ENCODE assay signal across 1 cellular context in the genomic region with DNA sequence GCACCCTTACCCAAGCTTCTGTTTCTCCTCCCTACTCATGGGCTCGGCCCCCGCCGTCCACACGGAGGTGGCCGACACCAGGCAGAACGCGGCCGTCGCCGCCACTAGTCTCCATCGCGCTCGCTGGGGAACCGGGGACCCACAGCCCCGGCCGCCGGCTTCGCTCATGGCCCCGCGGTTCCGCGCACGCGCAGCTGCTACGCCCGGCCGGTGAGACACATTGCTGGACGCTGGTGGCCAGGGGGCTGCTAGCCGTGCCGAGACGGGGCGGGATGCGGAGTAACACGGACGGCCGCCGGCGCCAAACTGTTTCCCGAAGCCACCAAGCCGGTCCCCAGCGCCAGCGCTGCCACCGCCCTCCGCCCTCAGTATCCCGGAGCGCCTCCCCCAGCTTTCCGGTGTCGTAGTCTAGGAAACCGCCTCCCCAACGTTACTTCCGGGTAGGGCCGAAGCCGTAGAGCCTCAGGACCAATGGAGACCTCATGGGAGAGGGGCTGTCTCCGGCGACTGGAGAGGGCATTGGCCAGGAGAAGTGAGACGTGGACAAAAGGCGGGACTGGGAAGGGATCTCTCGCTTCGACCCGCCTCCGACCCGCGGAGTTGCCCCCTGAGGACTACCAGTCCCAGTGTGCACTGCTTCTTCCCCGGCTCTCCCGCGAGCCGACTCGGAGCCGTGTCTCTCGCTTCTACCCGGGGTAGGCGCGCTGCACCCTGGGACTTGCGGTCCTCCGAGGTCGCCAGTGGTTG.
TF ChIP-seq lines count a peak whose summit lies in the region.

A gene with protein sequence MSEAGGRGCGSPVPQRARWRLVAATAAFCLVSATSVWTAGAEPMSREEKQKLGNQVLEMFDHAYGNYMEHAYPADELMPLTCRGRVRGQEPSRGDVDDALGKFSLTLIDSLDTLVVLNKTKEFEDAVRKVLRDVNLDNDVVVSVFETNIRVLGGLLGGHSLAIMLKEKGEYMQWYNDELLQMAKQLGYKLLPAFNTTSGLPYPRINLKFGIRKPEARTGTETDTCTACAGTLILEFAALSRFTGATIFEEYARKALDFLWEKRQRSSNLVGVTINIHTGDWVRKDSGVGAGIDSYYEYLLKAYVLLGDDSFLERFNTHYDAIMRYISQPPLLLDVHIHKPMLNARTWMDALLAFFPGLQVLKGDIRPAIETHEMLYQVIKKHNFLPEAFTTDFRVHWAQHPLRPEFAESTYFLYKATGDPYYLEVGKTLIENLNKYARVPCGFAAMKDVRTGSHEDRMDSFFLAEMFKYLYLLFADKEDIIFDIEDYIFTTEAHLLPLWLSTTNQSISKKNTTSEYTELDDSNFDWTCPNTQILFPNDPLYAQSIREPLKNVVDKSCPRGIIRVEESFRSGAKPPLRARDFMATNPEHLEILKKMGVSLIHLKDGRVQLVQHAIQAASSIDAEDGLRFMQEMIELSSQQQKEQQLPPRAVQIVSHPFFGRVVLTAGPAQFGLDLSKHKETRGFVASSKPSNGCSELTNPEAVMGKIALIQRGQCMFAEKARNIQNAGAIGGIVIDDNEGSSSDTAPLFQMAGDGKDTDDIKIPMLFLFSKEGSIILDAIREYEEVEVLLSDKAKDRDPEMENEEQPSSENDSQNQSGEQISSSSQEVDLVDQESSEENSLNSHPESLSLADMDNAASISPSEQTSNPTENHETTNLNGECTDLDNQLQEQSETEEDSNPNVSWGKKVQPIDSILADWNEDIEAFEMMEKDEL (minus strand): TSS at position 380 of the 747 bp plus-strand sequence. CDS start 212 bp downstream, at position 168.

TF ChIP-seq in K562, 482 proteins besides CTCF, POLR2A, EP300 and RAD21 (continued from another document and continues in another):
- TF ChIP-seq, protein P1, sequence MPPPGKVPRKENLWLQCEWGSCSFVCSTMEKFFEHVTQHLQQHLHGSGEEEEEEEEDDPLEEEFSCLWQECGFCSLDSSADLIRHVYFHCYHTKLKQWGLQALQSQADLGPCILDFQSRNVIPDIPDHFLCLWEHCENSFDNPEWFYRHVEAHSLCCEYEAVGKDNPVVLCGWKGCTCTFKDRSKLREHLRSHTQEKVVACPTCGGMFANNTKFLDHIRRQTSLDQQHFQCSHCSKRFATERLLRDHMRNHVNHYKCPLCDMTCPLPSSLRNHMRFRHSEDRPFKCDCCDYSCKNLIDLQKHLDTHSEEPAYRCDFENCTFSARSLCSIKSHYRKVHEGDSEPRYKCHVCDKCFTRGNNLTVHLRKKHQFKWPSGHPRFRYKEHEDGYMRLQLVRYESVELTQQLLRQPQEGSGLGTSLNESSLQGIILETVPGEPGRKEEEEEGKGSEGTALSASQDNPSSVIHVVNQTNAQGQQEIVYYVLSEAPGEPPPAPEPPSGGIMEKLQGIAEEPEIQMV (tag; conservative IDR thresholded peaks at IDR 0.05; ENCODE audit: low read depth) = no peak
- TF ChIP-seq LARP7 (IDR thresholded peaks at IDR 0.05) (no peak), ATF7 (IDR thresholded peaks at IDR 0.05) (peak; percentile 84; the same call in 1 of the 2 replicates), SAFB (IDR thresholded peaks at IDR 0.05; ENCODE audit: borderline replicate concordance, low read depth, low read length) (no peak), FOS (IDR thresholded peaks at IDR 0.05; ENCODE audit: extremely low read depth, insufficient read length) (peak; percentile 94), FOXJ2 (tag; IDR thresholded peaks at IDR 0.05) (no peak), SAFB2 (IDR thresholded peaks at IDR 0.05; ENCODE audit: borderline replicate concordance, low read depth, low read length, severe bottlenecking) (no peak), MTA3 (IDR thresholded peaks at IDR 0.05; ENCODE audit: borderline replicate concordance) (peak; percentile 78; the same call in 1 of the 2 replicates), NFE2L1 (tag; IDR thresholded peaks at IDR 0.05; ENCODE audit: borderline replicate concordance, low read depth) (no peak), NR4A1 (CRISPR knock-in tag; IDR thresholded peaks at IDR 0.05) (no peak), NR4A1 (tag; IDR thresholded peaks at IDR 0.05) (0 out of 2 replicates have a peak, but pooled peaks have one; percentile 13), KDM5B (IDR thresholded peaks at IDR 0.05; ENCODE audit: insufficient replicate concordance, low read depth, low read length) (peak; percentile 68), SRSF1 (IDR thresholded peaks at IDR 0.05; ENCODE audit: low read depth, low read length) (no peak), RBFOX2 (IDR thresholded peaks at IDR 0.05; ENCODE audit: low read depth, low read length) (peak; percentile 98), ZEB2 (IDR thresholded peaks at IDR 0.05) (no peak), MED1 (CRISPR knock-in tag; IDR thresholded peaks at IDR 0.05; ENCODE audit: borderline replicate concordance) (no peak), ZNF165 (CRISPR knock-in tag; IDR thresholded peaks at IDR 0.05; ENCODE audit: borderline replicate concordance) (no peak), HDAC6 (IDR thresholded peaks at IDR 0.05; ENCODE audit: low read depth, low read length) (no peak), ZC3H4 (CRISPR knock-in tag; IDR thresholded peaks at IDR 0.05; ENCODE audit: borderline replicate concordance) (no peak), GTF2F1 (IDR thresholded peaks at IDR 0.05; ENCODE audit: low read depth, low read length) (no peak; the same call in 1 of the 2 replicates), BRF1 (IDR thresholded peaks at IDR 0.05; ENCODE audit: borderline replicate concordance, extremely low read depth, insufficient read length) (no peak), ZNF134 (CRISPR knock-in tag; conservative IDR thresholded peaks at IDR 0.05) (no peak), PYGO2 (tag; IDR thresholded peaks at IDR 0.05) (no peak), PTRF (tag; IDR thresholded peaks at IDR 0.05) (no peak), BCOR (IDR thresholded peaks at IDR 0.05) (no peak), ZNF232 (CRISPR knock-in tag; IDR thresholded peaks at IDR 0.05) (no peak), SMAD3 (CRISPR knock-in tag; conservative IDR thresholded peaks at IDR 0.05) (0 out of 2 replicates have a peak, but pooled peaks have one; percentile 56), CHD4 (IDR thresholded peaks at IDR 0.05; ENCODE audit: insufficient read depth, insufficient replicate concordance, low read depth, low read length, poor library complexity, severe bottlenecking) (no peak), RAD51 (IDR thresholded peaks at IDR 0.05; ENCODE audit: borderline replicate concordance, low read depth) (no peak), SMARCC2 (IDR thresholded peaks at IDR 0.05; ENCODE audit: low read depth) (no peak), ETV1 (tag; conservative IDR thresholded peaks at IDR 0.05; ENCODE audit: low read depth) (peak; percentile 52), ZC3H8 (IDR thresholded peaks at IDR 0.05) (no peak), TAF9B (IDR thresholded peaks at IDR 0.05; ENCODE audit: partially characterized antibody) (peak; percentile 44), U2AF1 (optimal IDR thresholded peaks at IDR 0.05; ENCODE audit: low read depth, low read length) (peak; percentile 58), MAFF (IDR thresholded peaks at IDR 0.05; ENCODE audit: low read length) (no peak), PRPF4 (IDR thresholded peaks at IDR 0.05; ENCODE audit: insufficient read depth, low read depth, low read length, poor library complexity, severe bottlenecking) (peak; percentile 42), OTX1 (CRISPR knock-in tag; IDR thresholded peaks at IDR 0.05) (no peak), MBD2 (IDR thresholded peaks at IDR 0.05; ENCODE audit: borderline replicate concordance, low read depth) (peak; percentile 97), SPI1 (IDR thresholded peaks at IDR 0.05; ENCODE audit: borderline replicate concordance, low read depth, low read length) (no peak), SMAD1 (IDR thresholded peaks at IDR 0.05; ENCODE audit: low read depth, low read length, partially characterized antibody) (no peak), ZNF444 (CRISPR knock-in tag; IDR thresholded peaks at IDR 0.05) (no peak), PHB2 (IDR thresholded peaks at IDR 0.05; ENCODE audit: low read depth) (no peak), XRCC3 (IDR thresholded peaks at IDR 0.05) (no peak), ZFP30 (CRISPR knock-in tag; IDR thresholded peaks at IDR 0.05; ENCODE audit: borderline replicate concordance) (no peak)
- TF ChIP-seq, protein P2, sequence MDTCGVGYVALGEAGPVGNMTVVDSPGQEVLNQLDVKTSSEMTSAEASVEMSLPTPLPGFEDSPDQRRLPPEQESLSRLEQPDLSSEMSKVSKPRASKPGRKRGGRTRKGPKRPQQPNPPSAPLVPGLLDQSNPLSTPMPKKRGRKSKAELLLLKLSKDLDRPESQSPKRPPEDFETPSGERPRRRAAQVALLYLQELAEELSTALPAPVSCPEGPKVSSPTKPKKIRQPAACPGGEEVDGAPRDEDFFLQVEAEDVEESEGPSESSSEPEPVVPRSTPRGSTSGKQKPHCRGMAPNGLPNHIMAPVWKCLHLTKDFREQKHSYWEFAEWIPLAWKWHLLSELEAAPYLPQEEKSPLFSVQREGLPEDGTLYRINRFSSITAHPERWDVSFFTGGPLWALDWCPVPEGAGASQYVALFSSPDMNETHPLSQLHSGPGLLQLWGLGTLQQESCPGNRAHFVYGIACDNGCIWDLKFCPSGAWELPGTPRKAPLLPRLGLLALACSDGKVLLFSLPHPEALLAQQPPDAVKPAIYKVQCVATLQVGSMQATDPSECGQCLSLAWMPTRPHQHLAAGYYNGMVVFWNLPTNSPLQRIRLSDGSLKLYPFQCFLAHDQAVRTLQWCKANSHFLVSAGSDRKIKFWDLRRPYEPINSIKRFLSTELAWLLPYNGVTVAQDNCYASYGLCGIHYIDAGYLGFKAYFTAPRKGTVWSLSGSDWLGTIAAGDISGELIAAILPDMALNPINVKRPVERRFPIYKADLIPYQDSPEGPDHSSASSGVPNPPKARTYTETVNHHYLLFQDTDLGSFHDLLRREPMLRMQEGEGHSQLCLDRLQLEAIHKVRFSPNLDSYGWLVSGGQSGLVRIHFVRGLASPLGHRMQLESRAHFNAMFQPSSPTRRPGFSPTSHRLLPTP (IDR thresholded peaks at IDR 0.05; ENCODE audit: borderline replicate concordance, extremely low read depth, insufficient read length) = no peak
- TF ChIP-seq, protein P3, sequence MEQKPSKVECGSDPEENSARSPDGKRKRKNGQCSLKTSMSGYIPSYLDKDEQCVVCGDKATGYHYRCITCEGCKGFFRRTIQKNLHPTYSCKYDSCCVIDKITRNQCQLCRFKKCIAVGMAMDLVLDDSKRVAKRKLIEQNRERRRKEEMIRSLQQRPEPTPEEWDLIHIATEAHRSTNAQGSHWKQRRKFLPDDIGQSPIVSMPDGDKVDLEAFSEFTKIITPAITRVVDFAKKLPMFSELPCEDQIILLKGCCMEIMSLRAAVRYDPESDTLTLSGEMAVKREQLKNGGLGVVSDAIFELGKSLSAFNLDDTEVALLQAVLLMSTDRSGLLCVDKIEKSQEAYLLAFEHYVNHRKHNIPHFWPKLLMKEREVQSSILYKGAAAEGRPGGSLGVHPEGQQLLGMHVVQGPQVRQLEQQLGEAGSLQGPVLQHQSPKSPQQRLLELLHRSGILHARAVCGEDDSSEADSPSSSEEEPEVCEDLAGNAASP (IDR thresholded peaks at IDR 0.05) = no peak
- TF ChIP-seq, protein P4, sequence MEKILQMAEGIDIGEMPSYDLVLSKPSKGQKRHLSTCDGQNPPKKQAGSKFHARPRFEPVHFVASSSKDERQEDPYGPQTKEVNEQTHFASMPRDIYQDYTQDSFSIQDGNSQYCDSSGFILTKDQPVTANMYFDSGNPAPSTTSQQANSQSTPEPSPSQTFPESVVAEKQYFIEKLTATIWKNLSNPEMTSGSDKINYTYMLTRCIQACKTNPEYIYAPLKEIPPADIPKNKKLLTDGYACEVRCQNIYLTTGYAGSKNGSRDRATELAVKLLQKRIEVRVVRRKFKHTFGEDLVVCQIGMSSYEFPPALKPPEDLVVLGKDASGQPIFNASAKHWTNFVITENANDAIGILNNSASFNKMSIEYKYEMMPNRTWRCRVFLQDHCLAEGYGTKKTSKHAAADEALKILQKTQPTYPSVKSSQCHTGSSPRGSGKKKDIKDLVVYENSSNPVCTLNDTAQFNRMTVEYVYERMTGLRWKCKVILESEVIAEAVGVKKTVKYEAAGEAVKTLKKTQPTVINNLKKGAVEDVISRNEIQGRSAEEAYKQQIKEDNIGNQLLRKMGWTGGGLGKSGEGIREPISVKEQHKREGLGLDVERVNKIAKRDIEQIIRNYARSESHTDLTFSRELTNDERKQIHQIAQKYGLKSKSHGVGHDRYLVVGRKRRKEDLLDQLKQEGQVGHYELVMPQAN (IDR thresholded peaks at IDR 0.05; ENCODE audit: borderline replicate concordance) = peak; percentile 5
- TF ChIP-seq, protein P5, sequence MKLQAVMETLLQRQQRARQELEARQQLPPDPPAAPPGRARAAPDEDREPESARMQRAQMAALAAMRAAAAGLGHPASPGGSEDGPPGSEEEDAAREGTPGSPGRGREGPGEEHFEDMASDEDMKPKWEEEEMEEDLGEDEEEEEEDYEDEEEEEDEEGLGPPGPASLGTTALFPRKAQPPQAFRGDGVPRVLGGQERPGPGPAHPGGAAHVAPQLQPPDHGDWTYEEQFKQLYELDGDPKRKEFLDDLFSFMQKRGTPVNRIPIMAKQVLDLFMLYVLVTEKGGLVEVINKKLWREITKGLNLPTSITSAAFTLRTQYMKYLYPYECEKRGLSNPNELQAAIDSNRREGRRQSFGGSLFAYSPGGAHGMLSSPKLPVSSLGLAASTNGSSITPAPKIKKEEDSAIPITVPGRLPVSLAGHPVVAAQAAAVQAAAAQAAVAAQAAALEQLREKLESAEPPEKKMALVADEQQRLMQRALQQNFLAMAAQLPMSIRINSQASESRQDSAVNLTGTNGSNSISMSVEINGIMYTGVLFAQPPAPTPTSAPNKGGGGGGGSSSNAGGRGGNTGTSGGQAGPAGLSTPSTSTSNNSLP (IDR thresholded peaks at IDR 0.05; ENCODE audit: borderline replicate concordance, low read depth, low read length) = no peak
- TF ChIP-seq, protein P6, sequence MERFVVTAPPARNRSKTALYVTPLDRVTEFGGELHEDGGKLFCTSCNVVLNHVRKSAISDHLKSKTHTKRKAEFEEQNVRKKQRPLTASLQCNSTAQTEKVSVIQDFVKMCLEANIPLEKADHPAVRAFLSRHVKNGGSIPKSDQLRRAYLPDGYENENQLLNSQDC (CRISPR knock-in tag; IDR thresholded peaks at IDR 0.05) = no peak
- TF ChIP-seq, protein P7, sequence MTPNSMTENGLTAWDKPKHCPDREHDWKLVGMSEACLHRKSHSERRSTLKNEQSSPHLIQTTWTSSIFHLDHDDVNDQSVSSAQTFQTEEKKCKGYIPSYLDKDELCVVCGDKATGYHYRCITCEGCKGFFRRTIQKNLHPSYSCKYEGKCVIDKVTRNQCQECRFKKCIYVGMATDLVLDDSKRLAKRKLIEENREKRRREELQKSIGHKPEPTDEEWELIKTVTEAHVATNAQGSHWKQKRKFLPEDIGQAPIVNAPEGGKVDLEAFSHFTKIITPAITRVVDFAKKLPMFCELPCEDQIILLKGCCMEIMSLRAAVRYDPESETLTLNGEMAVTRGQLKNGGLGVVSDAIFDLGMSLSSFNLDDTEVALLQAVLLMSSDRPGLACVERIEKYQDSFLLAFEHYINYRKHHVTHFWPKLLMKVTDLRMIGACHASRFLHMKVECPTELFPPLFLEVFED (CRISPR knock-in tag; conservative IDR thresholded peaks at IDR 0.05) = no peak
- TF ChIP-seq, protein P8, sequence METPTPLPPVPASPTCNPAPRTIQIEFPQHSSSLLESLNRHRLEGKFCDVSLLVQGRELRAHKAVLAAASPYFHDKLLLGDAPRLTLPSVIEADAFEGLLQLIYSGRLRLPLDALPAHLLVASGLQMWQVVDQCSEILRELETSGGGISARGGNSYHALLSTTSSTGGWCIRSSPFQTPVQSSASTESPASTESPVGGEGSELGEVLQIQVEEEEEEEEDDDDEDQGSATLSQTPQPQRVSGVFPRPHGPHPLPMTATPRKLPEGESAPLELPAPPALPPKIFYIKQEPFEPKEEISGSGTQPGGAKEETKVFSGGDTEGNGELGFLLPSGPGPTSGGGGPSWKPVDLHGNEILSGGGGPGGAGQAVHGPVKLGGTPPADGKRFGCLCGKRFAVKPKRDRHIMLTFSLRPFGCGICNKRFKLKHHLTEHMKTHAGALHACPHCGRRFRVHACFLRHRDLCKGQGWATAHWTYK (CRISPR knock-in tag; IDR thresholded peaks at IDR 0.05) = no peak; the same call in 1 of the 2 replicates
